ENCODE assay signal across 1 cellular context in the genomic region with DNA sequence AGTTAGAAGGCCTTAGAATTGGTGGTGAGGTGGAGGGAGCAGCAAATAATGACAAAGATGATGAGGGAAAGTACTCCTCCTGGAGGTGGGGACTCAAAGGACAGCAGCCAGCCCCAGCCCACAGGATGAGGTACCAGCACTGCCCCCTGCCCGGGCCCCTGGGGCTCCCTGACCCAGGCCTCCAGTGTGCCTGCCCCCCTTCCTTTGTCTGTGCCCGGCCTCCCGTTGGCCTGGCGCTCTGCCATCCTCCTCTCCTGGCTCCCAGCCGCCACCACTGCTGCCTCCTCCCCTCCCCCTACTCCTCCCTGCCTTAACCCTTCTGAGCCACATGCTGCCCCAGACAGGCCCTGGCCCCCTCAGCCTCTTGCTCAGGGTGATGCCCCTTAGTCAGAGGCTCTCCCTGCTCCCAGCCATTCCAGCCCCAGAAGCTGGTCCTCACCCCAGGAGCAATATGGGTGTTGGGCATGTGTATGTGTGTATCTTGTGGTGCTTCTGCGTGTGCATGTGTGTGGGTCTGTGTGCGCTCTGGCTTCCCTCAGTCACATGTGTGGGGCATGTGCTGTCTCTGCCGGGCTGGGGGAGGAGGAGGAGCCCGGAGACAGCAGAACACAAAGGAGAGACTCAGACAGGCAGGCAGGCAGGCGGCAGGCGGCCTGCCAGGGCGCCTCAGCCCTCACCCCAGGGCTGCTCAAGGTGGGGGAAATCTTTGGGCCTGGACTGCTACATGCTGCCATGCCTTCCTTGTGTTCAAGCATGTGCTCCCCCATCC.
TF ChIP-seq lines count a peak whose summit lies in the region.

No MANE protein-coding gene starts in this region.

TF ChIP-seq in HepG2, 621 proteins besides CTCF, POLR2A, EP300 and RAD21 (continued from another document and continues in another):
- TF ChIP-seq, protein P1, sequence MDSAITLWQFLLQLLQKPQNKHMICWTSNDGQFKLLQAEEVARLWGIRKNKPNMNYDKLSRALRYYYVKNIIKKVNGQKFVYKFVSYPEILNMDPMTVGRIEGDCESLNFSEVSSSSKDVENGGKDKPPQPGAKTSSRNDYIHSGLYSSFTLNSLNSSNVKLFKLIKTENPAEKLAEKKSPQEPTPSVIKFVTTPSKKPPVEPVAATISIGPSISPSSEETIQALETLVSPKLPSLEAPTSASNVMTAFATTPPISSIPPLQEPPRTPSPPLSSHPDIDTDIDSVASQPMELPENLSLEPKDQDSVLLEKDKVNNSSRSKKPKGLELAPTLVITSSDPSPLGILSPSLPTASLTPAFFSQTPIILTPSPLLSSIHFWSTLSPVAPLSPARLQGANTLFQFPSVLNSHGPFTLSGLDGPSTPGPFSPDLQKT (CRISPR knock-in tag; IDR thresholded peaks at IDR 0.05; ENCODE audit: borderline replicate concordance) = no peak
- TF ChIP-seq CCAR2 (optimal IDR thresholded peaks at IDR 0.05; ENCODE audit: low read depth, low read length) (no peak), ZNF350 (CRISPR knock-in tag; IDR thresholded peaks at IDR 0.05; ENCODE audit: borderline replicate concordance, low read depth) (no peak), ZNF737 (CRISPR knock-in tag; IDR thresholded peaks at IDR 0.05; ENCODE audit: borderline replicate concordance) (no peak), PHB2 (IDR thresholded peaks at IDR 0.05; ENCODE audit: partially characterized antibody) (no peak), KMT2A (CRISPR knock-in tag; IDR thresholded peaks at IDR 0.05) (no peak), MTF2 (CRISPR knock-in tag; IDR thresholded peaks at IDR 0.05; ENCODE audit: borderline replicate concordance) (no peak; the same call in 1 of the 2 replicates), ZFX (CRISPR knock-in tag; IDR thresholded peaks at IDR 0.05; ENCODE audit: low read depth) (peak; percentile 70), ARID2 (CRISPR knock-in tag; IDR thresholded peaks at IDR 0.05; ENCODE audit: borderline replicate concordance) (no peak), MTF1 (CRISPR knock-in tag; IDR thresholded peaks at IDR 0.05) (no peak), SP1 (IDR thresholded peaks at IDR 0.05) (no peak), SP1 (CRISPR knock-in tag; IDR thresholded peaks at IDR 0.05) (no peak; the same call in 1 of the 2 replicates), NR2F2 (IDR thresholded peaks at IDR 0.05; ENCODE audit: borderline replicate concordance, low read depth) (no peak), ZNF230 (CRISPR knock-in tag; IDR thresholded peaks at IDR 0.05) (no peak), SIN3A (IDR thresholded peaks at IDR 0.05; ENCODE audit: borderline replicate concordance, low read depth, low read length) (no peak), HNF4A (CRISPR knock-in tag; IDR thresholded peaks at IDR 0.05) (no peak), TAF15 (IDR thresholded peaks at IDR 0.05; ENCODE audit: low read depth, low read length, poor library complexity, severe bottlenecking) (no peak), ZFP62 (CRISPR knock-in tag; IDR thresholded peaks at IDR 0.05) (no peak), HOXA7 (CRISPR knock-in tag; IDR thresholded peaks at IDR 0.05) (no peak)
- TF ChIP-seq, protein P2, sequence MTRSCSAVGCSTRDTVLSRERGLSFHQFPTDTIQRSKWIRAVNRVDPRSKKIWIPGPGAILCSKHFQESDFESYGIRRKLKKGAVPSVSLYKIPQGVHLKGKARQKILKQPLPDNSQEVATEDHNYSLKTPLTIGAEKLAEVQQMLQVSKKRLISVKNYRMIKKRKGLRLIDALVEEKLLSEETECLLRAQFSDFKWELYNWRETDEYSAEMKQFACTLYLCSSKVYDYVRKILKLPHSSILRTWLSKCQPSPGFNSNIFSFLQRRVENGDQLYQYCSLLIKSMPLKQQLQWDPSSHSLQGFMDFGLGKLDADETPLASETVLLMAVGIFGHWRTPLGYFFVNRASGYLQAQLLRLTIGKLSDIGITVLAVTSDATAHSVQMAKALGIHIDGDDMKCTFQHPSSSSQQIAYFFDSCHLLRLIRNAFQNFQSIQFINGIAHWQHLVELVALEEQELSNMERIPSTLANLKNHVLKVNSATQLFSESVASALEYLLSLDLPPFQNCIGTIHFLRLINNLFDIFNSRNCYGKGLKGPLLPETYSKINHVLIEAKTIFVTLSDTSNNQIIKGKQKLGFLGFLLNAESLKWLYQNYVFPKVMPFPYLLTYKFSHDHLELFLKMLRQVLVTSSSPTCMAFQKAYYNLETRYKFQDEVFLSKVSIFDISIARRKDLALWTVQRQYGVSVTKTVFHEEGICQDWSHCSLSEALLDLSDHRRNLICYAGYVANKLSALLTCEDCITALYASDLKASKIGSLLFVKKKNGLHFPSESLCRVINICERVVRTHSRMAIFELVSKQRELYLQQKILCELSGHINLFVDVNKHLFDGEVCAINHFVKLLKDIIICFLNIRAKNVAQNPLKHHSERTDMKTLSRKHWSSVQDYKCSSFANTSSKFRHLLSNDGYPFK (CRISPR knock-in tag; IDR thresholded peaks at IDR 0.05; ENCODE audit: borderline replicate concordance) = 0 out of 2 replicates have a peak, but pooled peaks have one; percentile 63
- TF ChIP-seq, protein P3, sequence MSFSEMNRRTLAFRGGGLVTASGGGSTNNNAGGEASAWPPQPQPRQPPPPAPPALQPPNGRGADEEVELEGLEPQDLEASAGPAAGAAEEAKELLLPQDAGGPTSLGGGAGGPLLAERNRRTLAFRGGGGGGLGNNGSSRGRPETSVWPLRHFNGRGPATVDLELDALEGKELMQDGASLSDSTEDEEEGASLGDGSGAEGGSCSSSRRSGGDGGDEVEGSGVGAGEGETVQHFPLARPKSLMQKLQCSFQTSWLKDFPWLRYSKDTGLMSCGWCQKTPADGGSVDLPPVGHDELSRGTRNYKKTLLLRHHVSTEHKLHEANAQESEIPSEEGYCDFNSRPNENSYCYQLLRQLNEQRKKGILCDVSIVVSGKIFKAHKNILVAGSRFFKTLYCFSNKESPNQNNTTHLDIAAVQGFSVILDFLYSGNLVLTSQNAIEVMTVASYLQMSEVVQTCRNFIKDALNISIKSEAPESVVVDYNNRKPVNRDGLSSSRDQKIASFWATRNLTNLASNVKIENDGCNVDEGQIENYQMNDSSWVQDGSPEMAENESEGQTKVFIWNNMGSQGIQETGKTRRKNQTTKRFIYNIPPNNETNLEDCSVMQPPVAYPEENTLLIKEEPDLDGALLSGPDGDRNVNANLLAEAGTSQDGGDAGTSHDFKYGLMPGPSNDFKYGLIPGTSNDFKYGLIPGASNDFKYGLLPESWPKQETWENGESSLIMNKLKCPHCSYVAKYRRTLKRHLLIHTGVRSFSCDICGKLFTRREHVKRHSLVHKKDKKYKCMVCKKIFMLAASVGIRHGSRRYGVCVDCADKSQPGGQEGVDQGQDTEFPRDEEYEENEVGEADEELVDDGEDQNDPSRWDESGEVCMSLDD (CRISPR knock-in tag; IDR thresholded peaks at IDR 0.05; ENCODE audit: borderline replicate concordance) = no peak
- TF ChIP-seq, protein P4, sequence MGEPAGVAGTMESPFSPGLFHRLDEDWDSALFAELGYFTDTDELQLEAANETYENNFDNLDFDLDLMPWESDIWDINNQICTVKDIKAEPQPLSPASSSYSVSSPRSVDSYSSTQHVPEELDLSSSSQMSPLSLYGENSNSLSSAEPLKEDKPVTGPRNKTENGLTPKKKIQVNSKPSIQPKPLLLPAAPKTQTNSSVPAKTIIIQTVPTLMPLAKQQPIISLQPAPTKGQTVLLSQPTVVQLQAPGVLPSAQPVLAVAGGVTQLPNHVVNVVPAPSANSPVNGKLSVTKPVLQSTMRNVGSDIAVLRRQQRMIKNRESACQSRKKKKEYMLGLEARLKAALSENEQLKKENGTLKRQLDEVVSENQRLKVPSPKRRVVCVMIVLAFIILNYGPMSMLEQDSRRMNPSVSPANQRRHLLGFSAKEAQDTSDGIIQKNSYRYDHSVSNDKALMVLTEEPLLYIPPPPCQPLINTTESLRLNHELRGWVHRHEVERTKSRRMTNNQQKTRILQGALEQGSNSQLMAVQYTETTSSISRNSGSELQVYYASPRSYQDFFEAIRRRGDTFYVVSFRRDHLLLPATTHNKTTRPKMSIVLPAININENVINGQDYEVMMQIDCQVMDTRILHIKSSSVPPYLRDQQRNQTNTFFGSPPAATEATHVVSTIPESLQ (CRISPR knock-in tag; conservative IDR thresholded peaks at IDR 0.05) = no peak
- TF ChIP-seq, protein P5, sequence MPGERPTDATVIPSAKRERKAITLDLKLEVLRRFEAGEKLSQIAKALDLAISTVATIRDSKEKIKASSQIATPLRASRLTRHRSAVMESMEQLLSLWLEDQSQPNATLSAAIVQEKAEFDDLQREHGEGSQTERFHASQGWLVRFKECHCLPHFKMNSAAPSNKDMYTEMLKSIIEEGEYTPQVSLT (CRISPR knock-in tag; IDR thresholded peaks at IDR 0.05; ENCODE audit: borderline replicate concordance, low read depth) = no peak
- TF ChIP-seq, protein P6, sequence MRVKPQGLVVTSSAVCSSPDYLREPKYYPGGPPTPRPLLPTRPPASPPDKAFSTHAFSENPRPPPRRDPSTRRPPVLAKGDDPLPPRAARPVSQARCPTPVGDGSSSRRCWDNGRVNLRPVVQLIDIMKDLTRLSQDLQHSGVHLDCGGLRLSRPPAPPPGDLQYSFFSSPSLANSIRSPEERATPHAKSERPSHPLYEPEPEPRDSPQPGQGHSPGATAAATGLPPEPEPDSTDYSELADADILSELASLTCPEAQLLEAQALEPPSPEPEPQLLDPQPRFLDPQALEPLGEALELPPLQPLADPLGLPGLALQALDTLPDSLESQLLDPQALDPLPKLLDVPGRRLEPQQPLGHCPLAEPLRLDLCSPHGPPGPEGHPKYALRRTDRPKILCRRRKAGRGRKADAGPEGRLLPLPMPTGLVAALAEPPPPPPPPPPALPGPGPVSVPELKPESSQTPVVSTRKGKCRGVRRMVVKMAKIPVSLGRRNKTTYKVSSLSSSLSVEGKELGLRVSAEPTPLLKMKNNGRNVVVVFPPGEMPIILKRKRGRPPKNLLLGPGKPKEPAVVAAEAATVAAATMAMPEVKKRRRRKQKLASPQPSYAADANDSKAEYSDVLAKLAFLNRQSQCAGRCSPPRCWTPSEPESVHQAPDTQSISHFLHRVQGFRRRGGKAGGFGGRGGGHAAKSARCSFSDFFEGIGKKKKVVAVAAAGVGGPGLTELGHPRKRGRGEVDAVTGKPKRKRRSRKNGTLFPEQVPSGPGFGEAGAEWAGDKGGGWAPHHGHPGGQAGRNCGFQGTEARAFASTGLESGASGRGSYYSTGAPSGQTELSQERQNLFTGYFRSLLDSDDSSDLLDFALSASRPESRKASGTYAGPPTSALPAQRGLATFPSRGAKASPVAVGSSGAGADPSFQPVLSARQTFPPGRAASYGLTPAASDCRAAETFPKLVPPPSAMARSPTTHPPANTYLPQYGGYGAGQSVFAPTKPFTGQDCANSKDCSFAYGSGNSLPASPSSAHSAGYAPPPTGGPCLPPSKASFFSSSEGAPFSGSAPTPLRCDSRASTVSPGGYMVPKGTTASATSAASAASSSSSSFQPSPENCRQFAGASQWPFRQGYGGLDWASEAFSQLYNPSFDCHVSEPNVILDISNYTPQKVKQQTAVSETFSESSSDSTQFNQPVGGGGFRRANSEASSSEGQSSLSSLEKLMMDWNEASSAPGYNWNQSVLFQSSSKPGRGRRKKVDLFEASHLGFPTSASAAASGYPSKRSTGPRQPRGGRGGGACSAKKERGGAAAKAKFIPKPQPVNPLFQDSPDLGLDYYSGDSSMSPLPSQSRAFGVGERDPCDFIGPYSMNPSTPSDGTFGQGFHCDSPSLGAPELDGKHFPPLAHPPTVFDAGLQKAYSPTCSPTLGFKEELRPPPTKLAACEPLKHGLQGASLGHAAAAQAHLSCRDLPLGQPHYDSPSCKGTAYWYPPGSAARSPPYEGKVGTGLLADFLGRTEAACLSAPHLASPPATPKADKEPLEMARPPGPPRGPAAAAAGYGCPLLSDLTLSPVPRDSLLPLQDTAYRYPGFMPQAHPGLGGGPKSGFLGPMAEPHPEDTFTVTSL (CRISPR knock-in tag; IDR thresholded peaks at IDR 0.05; ENCODE audit: borderline replicate concordance) = no peak; the same call in 1 of the 2 replicates
- TF ChIP-seq, protein P7, sequence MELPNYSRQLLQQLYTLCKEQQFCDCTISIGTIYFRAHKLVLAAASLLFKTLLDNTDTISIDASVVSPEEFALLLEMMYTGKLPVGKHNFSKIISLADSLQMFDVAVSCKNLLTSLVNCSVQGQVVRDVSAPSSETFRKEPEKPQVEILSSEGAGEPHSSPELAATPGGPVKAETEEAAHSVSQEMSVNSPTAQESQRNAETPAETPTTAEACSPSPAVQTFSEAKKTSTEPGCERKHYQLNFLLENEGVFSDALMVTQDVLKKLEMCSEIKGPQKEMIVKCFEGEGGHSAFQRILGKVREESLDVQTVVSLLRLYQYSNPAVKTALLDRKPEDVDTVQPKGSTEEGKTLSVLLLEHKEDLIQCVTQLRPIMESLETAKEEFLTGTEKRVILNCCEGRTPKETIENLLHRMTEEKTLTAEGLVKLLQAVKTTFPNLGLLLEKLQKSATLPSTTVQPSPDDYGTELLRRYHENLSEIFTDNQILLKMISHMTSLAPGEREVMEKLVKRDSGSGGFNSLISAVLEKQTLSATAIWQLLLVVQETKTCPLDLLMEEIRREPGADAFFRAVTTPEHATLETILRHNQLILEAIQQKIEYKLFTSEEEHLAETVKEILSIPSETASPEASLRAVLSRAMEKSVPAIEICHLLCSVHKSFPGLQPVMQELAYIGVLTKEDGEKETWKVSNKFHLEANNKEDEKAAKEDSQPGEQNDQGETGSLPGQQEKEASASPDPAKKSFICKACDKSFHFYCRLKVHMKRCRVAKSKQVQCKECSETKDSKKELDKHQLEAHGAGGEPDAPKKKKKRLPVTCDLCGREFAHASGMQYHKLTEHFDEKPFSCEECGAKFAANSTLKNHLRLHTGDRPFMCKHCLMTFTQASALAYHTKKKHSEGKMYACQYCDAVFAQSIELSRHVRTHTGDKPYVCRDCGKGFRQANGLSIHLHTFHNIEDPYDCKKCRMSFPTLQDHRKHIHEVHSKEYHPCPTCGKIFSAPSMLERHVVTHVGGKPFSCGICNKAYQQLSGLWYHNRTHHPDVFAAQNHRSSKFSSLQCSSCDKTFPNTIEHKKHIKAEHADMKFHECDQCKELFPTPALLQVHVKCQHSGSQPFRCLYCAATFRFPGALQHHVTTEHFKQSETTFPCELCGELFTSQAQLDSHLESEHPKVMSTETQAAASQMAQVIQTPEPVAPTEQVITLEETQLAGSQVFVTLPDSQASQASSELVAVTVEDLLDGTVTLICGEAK (IDR thresholded peaks at IDR 0.05) = no peak
- TF ChIP-seq, protein P7 (CRISPR knock-in tag; IDR thresholded peaks at IDR 0.05) = no peak
